ENCODE assay signal across 1 cellular context in genomic region chr1:155135416-155136197, GRCh38.
A peak's percentile ranks its signal among the peaks of the same experiment; 100 is the strongest.
TF ChIP-seq lines count a peak whose summit lies in the region.

Gene SLC50A1, plus strand, starts transcription at chr1:155135852. Its CDS starts 60 bp downstream, at chr1:155135912.

TF ChIP-seq in HepG2, 621 proteins besides CTCF, POLR2A, EP300 and RAD21 (continued from another document and continues in another):
- no peak for TF ChIP-seq KDM5B (CRISPR knock-in tag; IDR thresholded peaks at IDR 0.05; ENCODE audit: borderline replicate concordance)
- TF ChIP-seq ZBTB7A (CRISPR knock-in tag; IDR thresholded peaks at IDR 0.05), result peak; percentile 52; the same call in 1 of the 2 replicates
- no peak for TF ChIP-seq ZNF891 (CRISPR knock-in tag; IDR thresholded peaks at IDR 0.05)
- peak; percentile 66; the same call in 1 of the 2 replicates for TF ChIP-seq ZNF775 (CRISPR knock-in tag; IDR thresholded peaks at IDR 0.05; ENCODE audit: borderline replicate concordance)
- no peak for TF ChIP-seq PHB2 (IDR thresholded peaks at IDR 0.05; ENCODE audit: partially characterized antibody)
- no peak; the same call in 1 of the 2 replicates for TF ChIP-seq TFE3 (CRISPR knock-in tag; IDR thresholded peaks at IDR 0.05)
- TF ChIP-seq ZNF790 (CRISPR knock-in tag; IDR thresholded peaks at IDR 0.05; ENCODE audit: borderline replicate concordance), result no peak
- no peak for TF ChIP-seq GZF1 (CRISPR knock-in tag; IDR thresholded peaks at IDR 0.05)
- no peak for TF ChIP-seq ZNF468 (CRISPR knock-in tag; IDR thresholded peaks at IDR 0.05)
- no peak for TF ChIP-seq ARID2 (CRISPR knock-in tag; IDR thresholded peaks at IDR 0.05; ENCODE audit: borderline replicate concordance)
- peak; percentile 73; the same call in 1 of the 2 replicates for TF ChIP-seq ZNF343 (CRISPR knock-in tag; IDR thresholded peaks at IDR 0.05)
- TF ChIP-seq ZNF597 (CRISPR knock-in tag; IDR thresholded peaks at IDR 0.05), result no peak
- no peak for TF ChIP-seq MEIS2 (CRISPR knock-in tag; IDR thresholded peaks at IDR 0.05)
- TF ChIP-seq RAD51 (IDR thresholded peaks at IDR 0.05; ENCODE audit: borderline replicate concordance), result no peak
- TF ChIP-seq SMAD1 (CRISPR knock-in tag; IDR thresholded peaks at IDR 0.05; ENCODE audit: borderline replicate concordance, low read depth), result no peak; the same call in 1 of the 2 replicates
- no peak for TF ChIP-seq DRAP1 (CRISPR knock-in tag; IDR thresholded peaks at IDR 0.05)
- peak; percentile 83 for TF ChIP-seq YY1 (IDR thresholded peaks at IDR 0.05; ENCODE audit: insufficient read depth, insufficient replicate concordance, low read depth, low read length)
- TF ChIP-seq SSRP1 (CRISPR knock-in tag; IDR thresholded peaks at IDR 0.05), result peak; percentile 98
- no peak for TF ChIP-seq CEBPZ (IDR thresholded peaks at IDR 0.05; ENCODE audit: low read length)
- TF ChIP-seq MED8 (CRISPR knock-in tag; IDR thresholded peaks at IDR 0.05; ENCODE audit: insufficient replicate concordance), result peak; percentile 17
- no peak for TF ChIP-seq SIX1 (CRISPR knock-in tag; IDR thresholded peaks at IDR 0.05; ENCODE audit: borderline replicate concordance)
- peak; percentile 74; the same call in 1 of the 2 replicates for TF ChIP-seq ZNF841 (CRISPR knock-in tag; IDR thresholded peaks at IDR 0.05; ENCODE audit: borderline replicate concordance)
- TF ChIP-seq PLSCR1 (CRISPR knock-in tag; IDR thresholded peaks at IDR 0.05; ENCODE audit: borderline replicate concordance), result no peak
- TF ChIP-seq STAT6 (CRISPR knock-in tag; IDR thresholded peaks at IDR 0.05; ENCODE audit: borderline replicate concordance), result peak; percentile 36; the same call in 1 of the 2 replicates
- peak; percentile 99 for TF ChIP-seq ZC3H13 (CRISPR knock-in tag; IDR thresholded peaks at IDR 0.05)
- TF ChIP-seq RBFOX2 (IDR thresholded peaks at IDR 0.05; ENCODE audit: low read depth, low read length), result peak; percentile 100
- TF ChIP-seq MNT (IDR thresholded peaks at IDR 0.05), result peak; percentile 59
- 0 out of 2 replicates have a peak, but pooled peaks have one; percentile 81 for TF ChIP-seq ZMYM2 (CRISPR knock-in tag; IDR thresholded peaks at IDR 0.05)
- 0 out of 2 replicates have a peak, but pooled peaks have one; percentile 48 for TF ChIP-seq MTF1 (CRISPR knock-in tag; IDR thresholded peaks at IDR 0.05)
- TF ChIP-seq ZNF446 (CRISPR knock-in tag; IDR thresholded peaks at IDR 0.05), result no peak
- no peak; the same call in 1 of the 2 replicates for TF ChIP-seq BRCA1 (CRISPR knock-in tag; IDR thresholded peaks at IDR 0.05)
- TF ChIP-seq ZC3H4 (CRISPR knock-in tag; IDR thresholded peaks at IDR 0.05; ENCODE audit: borderline replicate concordance), result no peak
- TF ChIP-seq ZNF496 (CRISPR knock-in tag; IDR thresholded peaks at IDR 0.05; ENCODE audit: insufficient replicate concordance), result no peak
- TF ChIP-seq FOXP4 (CRISPR knock-in tag; IDR thresholded peaks at IDR 0.05), result no peak; the same call in 1 of the 2 replicates
- TF ChIP-seq POGK (CRISPR knock-in tag; conservative IDR thresholded peaks at IDR 0.05), result peak; percentile 45; the same call in 1 of the 2 replicates
- TF ChIP-seq PHF8 (CRISPR knock-in tag; IDR thresholded peaks at IDR 0.05), result peak; percentile 67
- TF ChIP-seq PITX1 (CRISPR knock-in tag; IDR thresholded peaks at IDR 0.05), result peak; percentile 24; the same call in 1 of the 2 replicates
- TF ChIP-seq ZNF512B (CRISPR knock-in tag; IDR thresholded peaks at IDR 0.05; ENCODE audit: borderline replicate concordance), result peak; percentile 35
- TF ChIP-seq POLR2G (IDR thresholded peaks at IDR 0.05; ENCODE audit: low read depth, low read length), result peak; percentile 96
- no peak for TF ChIP-seq ZKSCAN1 (IDR thresholded peaks at IDR 0.05; ENCODE audit: low read length)
- peak; percentile 20; the same call in 1 of the 2 replicates for TF ChIP-seq ZFP36L2 (CRISPR knock-in tag; IDR thresholded peaks at IDR 0.05)
- no peak for TF ChIP-seq HMG20A (CRISPR knock-in tag; IDR thresholded peaks at IDR 0.05; ENCODE audit: borderline replicate concordance)
